Comparison of ENCODE assay signal across 11 cellular contexts in genomic region chr7:12440229-12440628, GRCh38. TPM values are rescaled to one million over a fixed set of nuclear protein-coding genes. Genes with fewer than 3 reads are reported as not detected.
"Had no signal": no experiment of that assay in that cellular context is flagged by ENCODE, and none has a peak within 500 bp of the region (broad histone marks: within the 10 kb centered on the region; RNA-seq: fewer than 3 reads in every experiment).

No MANE protein-coding gene starts in this region.

- H3K4me3 ChIP-seq: GM23248, GM23338, HAP-1 had no signal

- H3K9me3 ChIP-seq: HAP-1 had no signal

- H3K4me2 ChIP-seq: GM23338 had no signal

- DNase-seq: GM23248, GOT3, H7, H9, HCEC 1CT, HFFc6 had no signal

- H2AFZ ChIP-seq: GM23248, GM23338 had no signal

- H3K9ac ChIP-seq: GM23248 had no signal

- FAIRE-seq: H1, H54 had no signal

- H3K36me3 ChIP-seq: HAP-1 had no signal

- ATAC-seq: GM23338, HCT116 had no signal

- H3K4me3 Mint-ChIP-seq: GM23338, H9, HFFc6 had no signal

- H3K27ac ChIP-seq: GM23248 had no signal

- H3K27ac Mint-ChIP-seq: GM23338, H9, HFFc6 had no signal

- H3K9me3 Mint-ChIP-seq: GM23338, H9, HFFc6 had no signal

RNA-seq across cellular contexts. Expression of gene VWDE, which starts 36.6 kb away (rescaled TPM):
- total RNA-seq: GM23248, HFFc6 had no signal
- polyA plus RNA-seq: GM23248 had no signal
